Comparison of ENCODE assay signal across 1 cellular context in the genomic region with DNA sequence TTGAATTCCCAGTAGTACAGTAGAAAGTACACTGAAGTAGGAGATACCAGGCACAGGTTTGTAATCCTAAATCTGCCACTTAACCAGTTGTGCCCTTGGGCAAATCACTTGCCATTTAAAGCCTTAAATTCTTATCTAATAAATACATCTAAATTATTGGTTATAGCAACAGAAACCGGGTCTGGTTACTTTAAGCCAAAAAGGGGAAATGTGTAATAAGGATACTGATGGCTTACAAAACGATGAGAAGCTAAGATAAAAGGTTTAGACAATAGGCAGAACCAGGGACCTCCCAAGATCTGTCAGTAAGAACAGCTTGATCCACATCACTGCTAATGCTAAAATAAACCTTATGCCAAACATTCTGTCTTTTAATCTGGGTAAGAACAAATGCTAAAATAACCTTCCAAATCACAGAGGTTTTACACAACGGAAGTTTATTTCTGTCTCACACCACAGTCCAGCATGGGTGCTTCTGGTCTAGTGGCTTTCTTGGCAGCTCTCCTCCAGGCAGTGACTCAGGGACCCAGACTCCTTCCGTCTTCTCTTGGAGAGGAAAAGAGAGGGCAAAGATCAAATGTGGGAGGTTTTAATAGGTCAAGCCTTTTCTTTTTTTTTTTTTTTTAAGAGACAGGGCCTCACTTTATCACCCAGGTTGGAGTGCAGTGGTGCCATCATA.
TF ChIP-seq lines count a peak whose summit lies in the region.

No MANE protein-coding gene starts in this region.

TF ChIP-seq in IMR-90, 13 proteins besides CTCF, POLR2A, EP300 and RAD21 (continued from another document):
- TF ChIP-seq MAFK (IDR thresholded peaks at IDR 0.05; ENCODE audit: low read depth, low read length) (no peak), NFE2L2 (IDR thresholded peaks at IDR 0.05; ENCODE audit: low read depth, low read length) (no peak), RFX5 (IDR thresholded peaks at IDR 0.05; ENCODE audit: low read depth, low read length) (no peak), CHD1 (IDR thresholded peaks at IDR 0.05; ENCODE audit: low read depth, low read length) (no peak), FOS (IDR thresholded peaks at IDR 0.05; ENCODE audit: low read depth, low read length) (no peak), CEBPB (IDR thresholded peaks at IDR 0.05; ENCODE audit: low read depth, low read length) (no peak), RCOR1 (IDR thresholded peaks at IDR 0.05; ENCODE audit: insufficient replicate concordance, low read length) (no peak), SMC3 (IDR thresholded peaks at IDR 0.05; ENCODE audit: low read depth, low read length) (no peak)
- TF ChIP-seq, protein P1, sequence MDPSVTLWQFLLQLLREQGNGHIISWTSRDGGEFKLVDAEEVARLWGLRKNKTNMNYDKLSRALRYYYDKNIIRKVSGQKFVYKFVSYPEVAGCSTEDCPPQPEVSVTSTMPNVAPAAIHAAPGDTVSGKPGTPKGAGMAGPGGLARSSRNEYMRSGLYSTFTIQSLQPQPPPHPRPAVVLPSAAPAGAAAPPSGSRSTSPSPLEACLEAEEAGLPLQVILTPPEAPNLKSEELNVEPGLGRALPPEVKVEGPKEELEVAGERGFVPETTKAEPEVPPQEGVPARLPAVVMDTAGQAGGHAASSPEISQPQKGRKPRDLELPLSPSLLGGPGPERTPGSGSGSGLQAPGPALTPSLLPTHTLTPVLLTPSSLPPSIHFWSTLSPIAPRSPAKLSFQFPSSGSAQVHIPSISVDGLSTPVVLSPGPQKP (IDR thresholded peaks at IDR 0.05; ENCODE audit: borderline replicate concordance, low read depth, low read length) = no peak
